ENCODE assay signal across 14 cellular contexts in genomic region chr20:36162272-36162966, GRCh38. TPM values are rescaled to one million over a fixed set of nuclear protein-coding genes. Genes with fewer than 3 reads are reported as not detected.
A peak's percentile ranks its signal among the peaks of the same experiment; 100 is the strongest.
DNase-seq lines count a peak whose midpoint lies in the region; TF ChIP-seq lines count a peak whose summit lies in the region.
"Had no signal": no experiment of that assay in that cellular context is flagged by ENCODE, and none has a peak within 500 bp of the region (broad histone marks: within the 10 kb centered on the region; RNA-seq: fewer than 3 reads in every experiment).

No MANE protein-coding gene starts in this region.

- peaks cover 14% of the 10 kb centered on the region for H3K79me2 ChIP-seq in osteoblast (ENCODE audit: insufficient read depth, low read length)

- H3K4me1 ChIP-seq in osteoblast (ENCODE audit: insufficient read depth, low read length), result peaks cover 6% of the 10 kb centered on the region
- H3K4me1 ChIP-seq: right lobe of liver, transverse colon had no signal

- no peaks in the 10 kb centered on the region for H3K27me3 ChIP-seq in osteoblast (ENCODE audit: insufficient read depth, low read length)
- H3K27me3 ChIP-seq: esophagus muscularis mucosa, right lobe of liver, transverse colon had no signal

- H3K27ac ChIP-seq in osteoblast (ENCODE audit: low read depth, low read length) (no peak overlapping the region), coronary artery (no peak overlapping the region)
- H3K27ac ChIP-seq: esophagus muscularis mucosa, right lobe of liver, transverse colon had no signal

- H3K4me2 ChIP-seq in osteoblast (ENCODE audit: insufficient read depth, low read length), result peak overlapping the region; percentile 33

- no peaks in the 10 kb centered on the region for H3K9me3 ChIP-seq in osteoblast (ENCODE audit: low read depth, low read length)
- H3K9me3 ChIP-seq: esophagus muscularis mucosa, right lobe of liver, transverse colon had no signal

- 60 to 64% methylated on average over 14 of the region's 14 CpGs for WGBS in lower leg skin, 2 donors

- peak overlapping the region; percentile 15 for H2AFZ ChIP-seq in osteoblast (ENCODE audit: low read length)

- no peak for TF ChIP-seq CTCF in osteoblast (IDR thresholded peaks at IDR 0.05; ENCODE audit: extremely low read depth, low read depth, low read length)
- TF ChIP-seq CTCF in lower leg skin (IDR thresholded peaks at IDR 0.05), result no peak
- TF ChIP-seq CTCF in coronary artery (IDR thresholded peaks at IDR 0.05), result no peak

- DNase-seq in EH (ENCODE audit: low read depth) (peak; percentile 20), NCI-H2171 treated with DMSO at 0.1 percent for 48 hours (lab: John Stamatoyannopoulos, UW) (peak; percentile 81), dermis blood vessel endothelial cell (peak; percentile 45), osteoblast (ENCODE audit: insufficient read length, low spot score, missing footprints) (peak; percentile 87), lower leg skin (ENCODE audit: low spot score in 2 of 2) (no peak), coronary artery (ENCODE audit: low spot score) (no peak)
- no peak for DNase-seq in stimulated activated CD4-positive, alpha-beta T cell treated with anti-CD3 and anti-CD28 coated beads, Interleukin-4, amount 100 ng/mL, for 1 hour
- DNase-seq: activated CD8-positive, alpha-beta T cell treated with anti-CD3 and anti-CD28 coated beads, Interleukin-2, amount 10 ng/mL, durations not matched to agents 7 days and 5 days; activated naive CD4-positive, alpha-beta T cell treated with anti-CD3 and anti-CD28 coated beads for 36 hours; NCI-H187; right lobe of liver; T1000; transverse colon had no signal

- H4K20me1 ChIP-seq in osteoblast (ENCODE audit: insufficient read depth, low read length), result peaks cover 34% of the 10 kb centered on the region

- no peaks in the 10 kb centered on the region for H3K36me3 ChIP-seq in osteoblast (ENCODE audit: insufficient read depth, low read length)
- H3K36me3 ChIP-seq: esophagus muscularis mucosa, right lobe of liver, transverse colon had no signal

- intact Hi-C loops in lower leg skin (cut with DNase I; ENCODE audit: low total_unique reads), result no loop called here

- TF ChIP-seq POLR2A in lower leg skin (IDR thresholded peaks at IDR 0.05), result no peak

- H3K4me3 ChIP-seq in osteoblast (ENCODE audit: insufficient read depth, low read length), result no peak overlapping the region
- H3K4me3 ChIP-seq in lower leg skin (ENCODE audit: low read depth, poor library complexity, severe bottlenecking), result no peak overlapping the region
- H3K4me3 ChIP-seq in coronary artery, result no peak overlapping the region
- H3K4me3 ChIP-seq: esophagus muscularis mucosa, right lobe of liver, transverse colon had no signal

RNA-seq across cellular contexts. Expression of gene EPB41L1, which starts 7.9 kb away (rescaled TPM):
- total RNA-seq in dermis blood vessel endothelial cell (16.0 and 21.1 TPM in 2 replicates), osteoblast (26.8 and 32.4 TPM in 2 replicates), lower leg skin (10 to 100 TPM in 3 of 4 donors, 1 to 10 TPM in 1; 9.0 to 33.5 (median 20.4) TPM)
- total RNA-seq: activated CD8-positive, alpha-beta T cell treated with anti-CD3 and anti-CD28 coated beads, Interleukin-2, amount 10 ng/mL, durations not matched to agents 7 days and 5 days had no signal

Comparison
In these comparisons a context has a peak if more than half of its experiments do, and no peak if none do; other contexts are left out.
1. DNase-seq: peak in EH (single experiment), NCI-H2171 treated with DMSO at 0.1 percent for 48 hours (single experiment), dermis blood vessel endothelial cell (single experiment) and osteoblast (single experiment); none in lower leg skin (0 of 2), stimulated activated CD4-positive, alpha-beta T cell treated with anti-CD3 and anti-CD28 coated beads, Interleukin-4, amount 100 ng/mL, for 1 hour (single experiment) and coronary artery (single experiment).